1 cellular context compared by ENCODE assay signal in the genomic region with DNA sequence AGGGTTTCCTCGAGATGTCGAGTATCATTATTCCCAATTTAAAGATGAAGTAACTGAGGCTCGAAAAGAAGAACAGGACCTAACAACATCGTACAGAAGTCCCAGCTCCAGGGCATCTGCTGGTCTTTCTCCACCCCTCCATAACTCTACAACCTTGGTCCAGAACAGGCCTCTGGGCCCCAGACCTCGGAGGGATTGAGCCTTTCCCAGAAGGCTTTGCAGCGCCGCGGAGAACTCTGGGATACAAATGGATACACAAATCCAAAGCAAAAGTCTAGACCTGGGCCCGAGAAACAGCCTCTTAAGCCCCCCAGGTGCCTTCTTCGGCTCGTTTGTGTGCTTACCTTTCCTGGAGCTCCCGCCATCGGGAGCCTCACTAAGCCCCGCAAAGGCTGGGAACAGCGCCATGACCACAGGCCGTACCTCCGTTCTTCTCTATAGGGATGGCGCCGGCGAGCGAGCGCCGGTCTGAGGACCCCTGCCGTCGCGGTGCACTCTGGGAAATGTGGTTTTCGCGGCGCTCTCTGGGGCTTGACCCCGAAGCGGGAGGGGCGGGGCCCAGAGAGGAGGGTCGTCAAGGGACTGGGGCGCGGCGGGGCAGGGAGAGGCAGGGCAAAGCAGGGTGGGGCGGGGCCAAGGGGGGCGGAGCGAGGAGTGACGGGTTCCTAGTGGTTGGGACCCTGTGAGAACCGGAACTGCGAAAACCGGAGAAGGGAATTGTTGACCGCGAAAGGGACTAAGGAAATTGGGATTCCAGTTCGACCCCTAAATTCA.
TF ChIP-seq lines count a peak whose summit lies in the region.

A gene with protein sequence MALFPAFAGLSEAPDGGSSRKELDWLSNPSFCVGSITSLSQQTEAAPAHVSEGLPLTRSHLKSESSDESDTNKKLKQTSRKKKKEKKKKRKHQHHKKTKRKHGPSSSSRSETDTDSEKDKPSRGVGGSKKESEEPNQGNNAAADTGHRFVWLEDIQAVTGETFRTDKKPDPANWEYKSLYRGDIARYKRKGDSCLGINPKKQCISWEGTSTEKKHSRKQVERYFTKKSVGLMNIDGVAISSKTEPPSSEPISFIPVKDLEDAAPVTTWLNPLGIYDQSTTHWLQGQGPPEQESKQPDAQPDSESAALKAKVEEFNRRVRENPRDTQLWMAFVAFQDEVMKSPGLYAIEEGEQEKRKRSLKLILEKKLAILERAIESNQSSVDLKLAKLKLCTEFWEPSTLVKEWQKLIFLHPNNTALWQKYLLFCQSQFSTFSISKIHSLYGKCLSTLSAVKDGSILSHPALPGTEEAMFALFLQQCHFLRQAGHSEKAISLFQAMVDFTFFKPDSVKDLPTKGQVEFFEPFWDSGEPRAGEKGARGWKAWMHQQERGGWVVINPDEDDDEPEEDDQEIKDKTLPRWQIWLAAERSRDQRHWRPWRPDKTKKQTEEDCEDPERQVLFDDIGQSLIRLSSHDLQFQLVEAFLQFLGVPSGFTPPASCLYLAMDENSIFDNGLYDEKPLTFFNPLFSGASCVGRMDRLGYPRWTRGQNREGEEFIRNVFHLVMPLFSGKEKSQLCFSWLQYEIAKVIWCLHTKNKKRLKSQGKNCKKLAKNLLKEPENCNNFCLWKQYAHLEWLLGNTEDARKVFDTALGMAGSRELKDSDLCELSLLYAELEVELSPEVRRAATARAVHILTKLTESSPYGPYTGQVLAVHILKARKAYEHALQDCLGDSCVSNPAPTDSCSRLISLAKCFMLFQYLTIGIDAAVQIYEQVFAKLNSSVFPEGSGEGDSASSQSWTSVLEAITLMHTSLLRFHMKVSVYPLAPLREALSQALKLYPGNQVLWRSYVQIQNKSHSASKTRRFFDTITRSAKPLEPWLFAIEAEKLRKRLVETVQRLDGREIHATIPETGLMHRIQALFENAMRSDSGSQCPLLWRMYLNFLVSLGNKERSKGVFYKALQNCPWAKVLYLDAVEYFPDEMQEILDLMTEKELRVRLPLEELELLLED (minus strand): TSS at position 445 of the 774 bp plus-strand sequence. CDS start 37 bp downstream, at position 408.

TF ChIP-seq in GM12878, 131 proteins besides CTCF, POLR2A, EP300 and RAD21 (continued from another document):
- TF ChIP-seq, protein P1, sequence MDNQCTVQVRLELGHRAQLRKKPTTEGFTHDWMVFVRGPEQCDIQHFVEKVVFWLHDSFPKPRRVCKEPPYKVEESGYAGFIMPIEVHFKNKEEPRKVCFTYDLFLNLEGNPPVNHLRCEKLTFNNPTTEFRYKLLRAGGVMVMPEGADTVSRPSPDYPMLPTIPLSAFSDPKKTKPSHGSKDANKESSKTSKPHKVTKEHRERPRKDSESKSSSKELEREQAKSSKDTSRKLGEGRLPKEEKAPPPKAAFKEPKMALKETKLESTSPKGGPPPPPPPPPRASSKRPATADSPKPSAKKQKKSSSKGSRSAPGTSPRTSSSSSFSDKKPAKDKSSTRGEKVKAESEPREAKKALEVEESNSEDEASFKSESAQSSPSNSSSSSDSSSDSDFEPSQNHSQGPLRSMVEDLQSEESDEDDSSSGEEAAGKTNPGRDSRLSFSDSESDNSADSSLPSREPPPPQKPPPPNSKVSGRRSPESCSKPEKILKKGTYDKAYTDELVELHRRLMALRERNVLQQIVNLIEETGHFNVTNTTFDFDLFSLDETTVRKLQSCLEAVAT (IDR thresholded peaks at IDR 0.05): peak; percentile 57; the same call in 1 of the 2 replicates
- TF ChIP-seq HDGF (IDR thresholded peaks at IDR 0.05): no peak
- TF ChIP-seq CREM (IDR thresholded peaks at IDR 0.05; ENCODE audit: low read depth): 0 out of 2 replicates have a peak, but pooled peaks have one; percentile 44
- TF ChIP-seq MYC (IDR thresholded peaks at IDR 0.05; ENCODE audit: insufficient read depth, insufficient read length, insufficient replicate concordance, low read length, severe bottlenecking): peak; percentile 22
- TF ChIP-seq NR2C1 (IDR thresholded peaks at IDR 0.05): peak; percentile 85
- TF ChIP-seq HCFC1 (IDR thresholded peaks at IDR 0.05; ENCODE audit: low read length): peak; percentile 77
- peak; percentile 69 for TF ChIP-seq KLF5 (IDR thresholded peaks at IDR 0.05; ENCODE audit: partially characterized antibody)
- TF ChIP-seq RB1 (IDR thresholded peaks at IDR 0.05; ENCODE audit: borderline replicate concordance): 0 out of 2 replicates have a peak, but pooled peaks have one; percentile 57
- peak; percentile 70; the same call in 1 of the 2 replicates for TF ChIP-seq PML (IDR thresholded peaks at IDR 0.05; ENCODE audit: low read length)
- TF ChIP-seq CREB1 (IDR thresholded peaks at IDR 0.05; ENCODE audit: low read depth): peak; percentile 27; the same call in 1 of the 2 replicates
- peak; percentile 61; the same call in 1 of the 2 replicates for TF ChIP-seq ZNF207 (IDR thresholded peaks at IDR 0.05; ENCODE audit: borderline replicate concordance)
- TF ChIP-seq BCL11A (IDR thresholded peaks at IDR 0.05; ENCODE audit: low read depth, low read length): no peak
- peak; percentile 57 for TF ChIP-seq TAF1 (IDR thresholded peaks at IDR 0.05; ENCODE audit: borderline replicate concordance, low read depth, low read length)
- TF ChIP-seq IKZF2 (IDR thresholded peaks at IDR 0.05): peak; percentile 73 to 79
- peak; percentile 98 for TF ChIP-seq ZNF687 (IDR thresholded peaks at IDR 0.05)
- 0 out of 2 replicates have a peak, but pooled peaks have one; percentile 14 for TF ChIP-seq ATF7 (IDR thresholded peaks at IDR 0.05; ENCODE audit: low read depth)
- peak; percentile 51 for TF ChIP-seq MEF2B (IDR thresholded peaks at IDR 0.05; ENCODE audit: partially characterized antibody, poor library complexity, severe bottlenecking)
- TF ChIP-seq ATF2 (IDR thresholded peaks at IDR 0.05; ENCODE audit: low read length): no peak
- TF ChIP-seq NFIC (IDR thresholded peaks at IDR 0.05; ENCODE audit: low read depth, low read length): peak; percentile 30; the same call in 1 of the 2 replicates
- TF ChIP-seq BACH1 (IDR thresholded peaks at IDR 0.05; ENCODE audit: borderline replicate concordance): no peak
- TF ChIP-seq POLR2AphosphoS5 (IDR thresholded peaks at IDR 0.05; ENCODE audit: low read length): peak; percentile 63
- TF ChIP-seq BHLHE40 (IDR thresholded peaks at IDR 0.05; ENCODE audit: borderline replicate concordance in 1 of 2, low read depth in 2 of 2, low read length in 1 of 2): 0 out of 4 replicates have a peak, but pooled peaks of 1 of the 2 experiments have one; percentile 17
- TF ChIP-seq CBFB (IDR thresholded peaks at IDR 0.05; ENCODE audit: low read depth): peak; percentile 84; the same call in 1 of the 2 replicates
- TF ChIP-seq BRCA1 (IDR thresholded peaks at IDR 0.05; ENCODE audit: low read depth, low read length): no peak
- no peak for TF ChIP-seq RBBP5 (conservative IDR thresholded peaks at IDR 0.05)
- TF ChIP-seq, protein P2, sequence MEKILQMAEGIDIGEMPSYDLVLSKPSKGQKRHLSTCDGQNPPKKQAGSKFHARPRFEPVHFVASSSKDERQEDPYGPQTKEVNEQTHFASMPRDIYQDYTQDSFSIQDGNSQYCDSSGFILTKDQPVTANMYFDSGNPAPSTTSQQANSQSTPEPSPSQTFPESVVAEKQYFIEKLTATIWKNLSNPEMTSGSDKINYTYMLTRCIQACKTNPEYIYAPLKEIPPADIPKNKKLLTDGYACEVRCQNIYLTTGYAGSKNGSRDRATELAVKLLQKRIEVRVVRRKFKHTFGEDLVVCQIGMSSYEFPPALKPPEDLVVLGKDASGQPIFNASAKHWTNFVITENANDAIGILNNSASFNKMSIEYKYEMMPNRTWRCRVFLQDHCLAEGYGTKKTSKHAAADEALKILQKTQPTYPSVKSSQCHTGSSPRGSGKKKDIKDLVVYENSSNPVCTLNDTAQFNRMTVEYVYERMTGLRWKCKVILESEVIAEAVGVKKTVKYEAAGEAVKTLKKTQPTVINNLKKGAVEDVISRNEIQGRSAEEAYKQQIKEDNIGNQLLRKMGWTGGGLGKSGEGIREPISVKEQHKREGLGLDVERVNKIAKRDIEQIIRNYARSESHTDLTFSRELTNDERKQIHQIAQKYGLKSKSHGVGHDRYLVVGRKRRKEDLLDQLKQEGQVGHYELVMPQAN (conservative IDR thresholded peaks at IDR 0.05): 0 out of 2 replicates have a peak, but pooled peaks have one; percentile 24
- no peak for TF ChIP-seq NFYA (IDR thresholded peaks at IDR 0.05; ENCODE audit: borderline replicate concordance, low read depth, low read length)
- TF ChIP-seq RUNX3 (IDR thresholded peaks at IDR 0.05; ENCODE audit: low read length): peak; percentile 74
- peak; percentile 89 for TF ChIP-seq IKZF1 (conservative IDR thresholded peaks at IDR 0.05)
- peak; percentile 67 for TF ChIP-seq SIX5 (IDR thresholded peaks at IDR 0.05; ENCODE audit: low read depth, low read length, severe bottlenecking)
- peak; percentile 46; the same call in 1 of the 2 replicates for TF ChIP-seq PKNOX1 (IDR thresholded peaks at IDR 0.05)
- peak; percentile 51; the same call in 1 of the 2 replicates for TF ChIP-seq SREBF1 (IDR thresholded peaks at IDR 0.05; ENCODE audit: low read length)
- TF ChIP-seq IRF4 (IDR thresholded peaks at IDR 0.05; ENCODE audit: low read depth, low read length): no peak
- TF ChIP-seq MAX (IDR thresholded peaks at IDR 0.05; ENCODE audit: low read depth, low read length): peak; percentile 24; the same call in 1 of the 2 replicates
- TF ChIP-seq PAX5 (IDR thresholded peaks at IDR 0.05; ENCODE audit: borderline replicate concordance, low read depth, low read length): peak; percentile 47; the same call in 1 of the 2 replicates
- TF ChIP-seq TARDBP (IDR thresholded peaks at IDR 0.05; ENCODE audit: borderline replicate concordance): peak; percentile 68; the same call in 1 of the 2 replicates
- TF ChIP-seq RELB (IDR thresholded peaks at IDR 0.05; ENCODE audit: low read depth): peak; percentile 74; the same call in 1 of the 2 replicates
- 0 out of 2 replicates have a peak, but pooled peaks have one; percentile 11 for TF ChIP-seq ELK1 (IDR thresholded peaks at IDR 0.05; ENCODE audit: low read depth, low read length)
- peak; percentile 50; the same call in 1 of the 2 replicates for TF ChIP-seq SMAD5 (IDR thresholded peaks at IDR 0.05; ENCODE audit: low read depth)
